ENCODE assay signal across 10 cellular contexts in the genomic region with DNA sequence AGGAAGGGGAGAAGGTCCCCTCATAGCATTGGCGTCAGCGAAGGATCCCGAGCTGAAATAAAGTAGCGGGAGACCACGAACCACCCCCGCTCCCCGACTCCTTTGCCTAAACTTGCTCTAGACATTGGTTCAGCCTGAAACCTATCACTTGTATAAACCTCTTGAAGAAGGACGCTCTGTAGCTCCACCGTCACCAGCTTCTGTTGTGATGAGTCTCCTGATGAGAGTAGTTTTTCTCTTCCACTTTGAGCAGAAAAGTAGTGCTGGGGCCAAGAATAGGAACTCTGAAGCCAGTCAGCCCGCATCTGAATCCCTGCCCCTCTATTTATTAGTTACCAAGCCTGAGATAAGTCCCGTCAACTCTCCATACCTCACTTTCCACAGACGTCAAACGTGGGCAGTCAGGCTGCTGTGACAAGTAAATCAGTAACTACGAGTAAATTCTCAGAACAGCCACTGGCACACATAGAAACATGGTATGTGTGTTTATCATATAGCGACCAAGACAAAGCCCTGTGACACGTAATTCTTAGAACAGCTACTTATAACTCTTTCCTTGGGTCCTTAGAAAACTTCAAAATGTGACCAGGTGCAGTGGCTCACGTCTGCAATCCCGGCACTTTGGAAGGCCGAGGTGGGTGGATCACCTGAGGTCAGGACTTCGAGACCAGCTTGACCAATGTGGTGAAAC.
DNase-seq lines count a peak whose midpoint lies in the region; ATAC-seq, FAIRE-seq and TF ChIP-seq lines count a peak whose summit lies in the region.
"Had no signal": no experiment of that assay in that cellular context is flagged by ENCODE, and none has a peak within 500 bp of the region (broad histone marks: within the 10 kb centered on the region; RNA-seq: fewer than 3 reads in every experiment).

No MANE protein-coding gene starts in this region.

- H3K27me3 Mint-ChIP-seq in memory B cell: no peaks in the 10 kb centered on the region

- H3K4me3 Mint-ChIP-seq in memory B cell: peak overlapping the region; percentile 73

- H3K4me1 Mint-ChIP-seq in memory B cell: peaks cover 11% of the 10 kb centered on the region

- ATAC-seq in GM18858 (IDR thresholded peaks at IDR 0.05; ENCODE audit: unreplicated experiment) (peak; percentile 62), GM21717 (IDR thresholded peaks at IDR 0.05; ENCODE audit: unreplicated experiment) (peak; percentile 55), HG03565 (IDR thresholded peaks at IDR 0.05; ENCODE audit: unreplicated experiment) (peak; percentile 79), memory B cell (ENCODE audit: low read depth) (peak; percentile 34)

- peak overlapping the region; percentile 61 for H3K27ac Mint-ChIP-seq in memory B cell

- FAIRE-seq in H54 (lab: Jason Lieb, UNC): no peak
- FAIRE-seq: bronchial epithelial cell had no signal

- DNase-seq in memory B cell (ENCODE audit: low spot score in 2 of 2) (no peak), H54 (ENCODE audit: insufficient read length, low spot score) (no peak), HT-29 (ENCODE audit: low spot score) (no peak), NCI-H1436 treated with DMSO at 0.1 percent for 48 hours (lab: John Stamatoyannopoulos, UW) (no peak), epidermal melanocyte (ENCODE audit: insufficient read length, low spot score) (no peak)
- DNase-seq: GOT3 had no signal

- H3K36me3 Mint-ChIP-seq in memory B cell: no peaks in the 10 kb centered on the region

- H3K9me3 Mint-ChIP-seq in memory B cell: no peaks in the 10 kb centered on the region

- no peak for TF ChIP-seq POLR2A in H54 (IDR thresholded peaks at IDR 0.05; ENCODE audit: low read depth, low read length)
